1 cellular context compared by ENCODE assay signal in the genomic region with DNA sequence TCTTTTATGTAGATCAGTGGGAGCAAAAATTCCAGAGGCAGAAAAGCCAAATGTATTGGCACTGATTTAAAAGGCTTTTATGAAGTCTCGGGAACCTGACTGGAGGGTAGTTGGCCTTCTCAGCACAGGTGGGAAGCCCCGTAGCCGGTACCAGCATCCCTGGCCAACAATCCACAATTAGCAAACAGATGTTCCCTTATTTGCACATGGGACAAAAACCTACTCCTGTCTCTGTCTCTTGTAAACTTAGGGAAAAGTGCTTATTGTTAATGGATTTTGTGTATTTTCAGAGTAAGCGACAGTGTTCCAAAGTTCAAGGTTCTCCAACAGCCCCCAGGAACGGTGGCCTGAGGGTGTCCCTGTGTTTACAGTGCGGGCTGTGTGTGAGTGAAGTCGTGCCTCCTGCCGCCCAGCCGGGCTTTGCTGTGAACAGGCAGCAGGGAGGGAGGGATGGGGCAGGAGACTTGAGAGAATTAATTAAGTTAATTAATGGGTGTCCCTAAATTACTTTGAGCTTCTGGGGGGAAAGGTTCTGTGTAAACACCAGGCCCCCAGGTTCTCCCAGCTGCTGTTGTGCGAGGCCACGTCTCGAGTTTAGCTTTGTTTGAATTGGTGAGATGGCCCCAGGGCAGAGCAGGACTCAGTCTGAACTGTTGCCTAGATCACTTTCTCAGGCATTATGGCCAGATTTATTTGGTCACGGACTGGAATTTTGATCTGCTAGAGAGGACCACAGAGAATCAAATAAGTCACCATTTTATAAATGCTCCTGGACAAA.
TF ChIP-seq lines count a peak whose summit lies in the region.

No MANE protein-coding gene starts in this region.

TF ChIP-seq in HepG2, 621 proteins besides CTCF, POLR2A, EP300 and RAD21 (continued from another document and continues in another):
- TF ChIP-seq, protein P1, sequence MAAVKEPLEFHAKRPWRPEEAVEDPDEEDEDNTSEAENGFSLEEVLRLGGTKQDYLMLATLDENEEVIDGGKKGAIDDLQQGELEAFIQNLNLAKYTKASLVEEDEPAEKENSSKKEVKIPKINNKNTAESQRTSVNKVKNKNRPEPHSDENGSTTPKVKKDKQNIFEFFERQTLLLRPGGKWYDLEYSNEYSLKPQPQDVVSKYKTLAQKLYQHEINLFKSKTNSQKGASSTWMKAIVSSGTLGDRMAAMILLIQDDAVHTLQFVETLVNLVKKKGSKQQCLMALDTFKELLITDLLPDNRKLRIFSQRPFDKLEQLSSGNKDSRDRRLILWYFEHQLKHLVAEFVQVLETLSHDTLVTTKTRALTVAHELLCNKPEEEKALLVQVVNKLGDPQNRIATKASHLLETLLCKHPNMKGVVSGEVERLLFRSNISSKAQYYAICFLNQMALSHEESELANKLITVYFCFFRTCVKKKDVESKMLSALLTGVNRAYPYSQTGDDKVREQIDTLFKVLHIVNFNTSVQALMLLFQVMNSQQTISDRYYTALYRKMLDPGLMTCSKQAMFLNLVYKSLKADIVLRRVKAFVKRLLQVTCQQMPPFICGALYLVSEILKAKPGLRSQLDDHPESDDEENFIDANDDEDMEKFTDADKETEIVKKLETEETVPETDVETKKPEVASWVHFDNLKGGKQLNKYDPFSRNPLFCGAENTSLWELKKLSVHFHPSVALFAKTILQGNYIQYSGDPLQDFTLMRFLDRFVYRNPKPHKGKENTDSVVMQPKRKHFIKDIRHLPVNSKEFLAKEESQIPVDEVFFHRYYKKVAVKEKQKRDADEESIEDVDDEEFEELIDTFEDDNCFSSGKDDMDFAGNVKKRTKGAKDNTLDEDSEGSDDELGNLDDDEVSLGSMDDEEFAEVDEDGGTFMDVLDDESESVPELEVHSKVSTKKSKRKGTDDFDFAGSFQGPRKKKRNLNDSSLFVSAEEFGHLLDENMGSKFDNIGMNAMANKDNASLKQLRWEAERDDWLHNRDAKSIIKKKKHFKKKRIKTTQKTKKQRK (IDR thresholded peaks at IDR 0.05; ENCODE audit: low read length) = no peak
- TF ChIP-seq KMT2A (CRISPR knock-in tag; IDR thresholded peaks at IDR 0.05) (peak; percentile 68; the same call in 1 of the 2 replicates), ZXDC (CRISPR knock-in tag; IDR thresholded peaks at IDR 0.05) (peak; percentile 100), ZFP62 (CRISPR knock-in tag; IDR thresholded peaks at IDR 0.05) (no peak), ZNF737 (CRISPR knock-in tag; IDR thresholded peaks at IDR 0.05; ENCODE audit: borderline replicate concordance) (no peak), GATAD1 (CRISPR knock-in tag; IDR thresholded peaks at IDR 0.05) (peak; percentile 74), SSRP1 (CRISPR knock-in tag; IDR thresholded peaks at IDR 0.05) (no peak; the same call in 1 of the 2 replicates), NCOA5 (CRISPR knock-in tag; IDR thresholded peaks at IDR 0.05) (no peak), GFI1 (CRISPR knock-in tag; IDR thresholded peaks at IDR 0.05; ENCODE audit: borderline replicate concordance) (peak; percentile 92), ZNF337 (CRISPR knock-in tag; IDR thresholded peaks at IDR 0.05; ENCODE audit: borderline replicate concordance, low read depth) (peak; percentile 92; the same call in 1 of the 2 replicates), KDM5A (IDR thresholded peaks at IDR 0.05; ENCODE audit: borderline replicate concordance, low read length) (peak; percentile 43; the same call in 1 of the 2 replicates), ZNF629 (CRISPR knock-in tag; conservative IDR thresholded peaks at IDR 0.05) (peak; percentile 75), ZFP41 (CRISPR knock-in tag; IDR thresholded peaks at IDR 0.05; ENCODE audit: borderline replicate concordance) (no peak), CREB1 (IDR thresholded peaks at IDR 0.05) (no peak), CREB1 (CRISPR knock-in tag; IDR thresholded peaks at IDR 0.05) (peak; percentile 84), AHR (CRISPR knock-in tag; IDR thresholded peaks at IDR 0.05) (peak; percentile 50; the same call in 1 of the 2 replicates), ZNF441 (CRISPR knock-in tag; IDR thresholded peaks at IDR 0.05; ENCODE audit: borderline replicate concordance) (no peak; the same call in none of the 2 replicates), MBD4 (IDR thresholded peaks at IDR 0.05; ENCODE audit: borderline replicate concordance, low read length) (no peak), DNMT1 (CRISPR knock-in tag; IDR thresholded peaks at IDR 0.05) (no peak), SMYD3 (CRISPR knock-in tag; IDR thresholded peaks at IDR 0.05) (peak; percentile 97; the same call in 1 of the 2 replicates), EHMT2 (IDR thresholded peaks at IDR 0.05; ENCODE audit: borderline replicate concordance, low read depth, low read length) (no peak), ZNF720 (CRISPR knock-in tag; IDR thresholded peaks at IDR 0.05) (no peak), ZNF777 (CRISPR knock-in tag; IDR thresholded peaks at IDR 0.05) (no peak), ZFP37 (CRISPR knock-in tag; IDR thresholded peaks at IDR 0.05; ENCODE audit: borderline replicate concordance) (peak; percentile 78; the same call in 1 of the 2 replicates), ZNF589 (CRISPR knock-in tag; conservative IDR thresholded peaks at IDR 0.05) (peak; percentile 87), MED1 (CRISPR knock-in tag; IDR thresholded peaks at IDR 0.05) (peak; percentile 98), ZNF263 (CRISPR knock-in tag; IDR thresholded peaks at IDR 0.05) (peak; percentile 76; the same call in 1 of the 2 replicates), NCOA1 (CRISPR knock-in tag; IDR thresholded peaks at IDR 0.05) (peak; percentile 55; the same call in 1 of the 2 replicates), ZNF709 (CRISPR knock-in tag; IDR thresholded peaks at IDR 0.05) (peak; percentile 84), ZNF274 (CRISPR knock-in tag; IDR thresholded peaks at IDR 0.05) (peak; percentile 51; the same call in 1 of the 2 replicates), ZNF512 (CRISPR knock-in tag; IDR thresholded peaks at IDR 0.05) (no peak), IRX3 (CRISPR knock-in tag; IDR thresholded peaks at IDR 0.05; ENCODE audit: borderline replicate concordance, low read depth) (peak; percentile 95; the same call in 1 of the 2 replicates), SIN3A (IDR thresholded peaks at IDR 0.05; ENCODE audit: borderline replicate concordance, low read depth, low read length) (peak; percentile 87), KLF11 (CRISPR knock-in tag; IDR thresholded peaks at IDR 0.05) (peak; percentile 85; the same call in 1 of the 2 replicates), RXRB (CRISPR knock-in tag; IDR thresholded peaks at IDR 0.05; ENCODE audit: borderline replicate concordance) (peak; percentile 99), ZSCAN30 (CRISPR knock-in tag; IDR thresholded peaks at IDR 0.05) (0 out of 2 replicates have a peak, but pooled peaks have one; percentile 34), RELA (CRISPR knock-in tag; IDR thresholded peaks at IDR 0.05) (peak; percentile 72; the same call in 1 of the 2 replicates), ZNF33A (CRISPR knock-in tag; IDR thresholded peaks at IDR 0.05; ENCODE audit: borderline replicate concordance) (peak; percentile 71; the same call in 1 of the 2 replicates), TARDBP (CRISPR knock-in tag; IDR thresholded peaks at IDR 0.05) (peak; percentile 100), ZFP82 (CRISPR knock-in tag; IDR thresholded peaks at IDR 0.05; ENCODE audit: borderline replicate concordance) (peak; percentile 22; the same call in 1 of the 2 replicates), FIP1L1 (IDR thresholded peaks at IDR 0.05; ENCODE audit: borderline replicate concordance, insufficient read depth, low read depth, low read length) (no peak), MEIS1 (CRISPR knock-in tag; IDR thresholded peaks at IDR 0.05; ENCODE audit: borderline replicate concordance) (peak; percentile 86; the same call in 1 of the 2 replicates), TFDP1 (CRISPR knock-in tag; IDR thresholded peaks at IDR 0.05; ENCODE audit: borderline replicate concordance) (peak; percentile 59; the same call in 1 of the 2 replicates)
- TF ChIP-seq, protein P2, sequence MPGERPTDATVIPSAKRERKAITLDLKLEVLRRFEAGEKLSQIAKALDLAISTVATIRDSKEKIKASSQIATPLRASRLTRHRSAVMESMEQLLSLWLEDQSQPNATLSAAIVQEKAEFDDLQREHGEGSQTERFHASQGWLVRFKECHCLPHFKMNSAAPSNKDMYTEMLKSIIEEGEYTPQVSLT (CRISPR knock-in tag; IDR thresholded peaks at IDR 0.05; ENCODE audit: borderline replicate concordance, low read depth) = no peak
- TF ChIP-seq, protein P3, sequence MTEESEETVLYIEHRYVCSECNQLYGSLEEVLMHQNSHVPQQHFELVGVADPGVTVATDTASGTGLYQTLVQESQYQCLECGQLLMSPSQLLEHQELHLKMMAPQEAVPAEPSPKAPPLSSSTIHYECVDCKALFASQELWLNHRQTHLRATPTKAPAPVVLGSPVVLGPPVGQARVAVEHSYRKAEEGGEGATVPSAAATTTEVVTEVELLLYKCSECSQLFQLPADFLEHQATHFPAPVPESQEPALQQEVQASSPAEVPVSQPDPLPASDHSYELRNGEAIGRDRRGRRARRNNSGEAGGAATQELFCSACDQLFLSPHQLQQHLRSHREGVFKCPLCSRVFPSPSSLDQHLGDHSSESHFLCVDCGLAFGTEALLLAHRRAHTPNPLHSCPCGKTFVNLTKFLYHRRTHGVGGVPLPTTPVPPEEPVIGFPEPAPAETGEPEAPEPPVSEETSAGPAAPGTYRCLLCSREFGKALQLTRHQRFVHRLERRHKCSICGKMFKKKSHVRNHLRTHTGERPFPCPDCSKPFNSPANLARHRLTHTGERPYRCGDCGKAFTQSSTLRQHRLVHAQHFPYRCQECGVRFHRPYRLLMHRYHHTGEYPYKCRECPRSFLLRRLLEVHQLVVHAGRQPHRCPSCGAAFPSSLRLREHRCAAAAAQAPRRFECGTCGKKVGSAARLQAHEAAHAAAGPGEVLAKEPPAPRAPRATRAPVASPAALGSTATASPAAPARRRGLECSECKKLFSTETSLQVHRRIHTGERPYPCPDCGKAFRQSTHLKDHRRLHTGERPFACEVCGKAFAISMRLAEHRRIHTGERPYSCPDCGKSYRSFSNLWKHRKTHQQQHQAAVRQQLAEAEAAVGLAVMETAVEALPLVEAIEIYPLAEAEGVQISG (CRISPR knock-in tag; IDR thresholded peaks at IDR 0.05) = peak; percentile 52; the same call in 1 of the 2 replicates
- TF ChIP-seq, protein P4, sequence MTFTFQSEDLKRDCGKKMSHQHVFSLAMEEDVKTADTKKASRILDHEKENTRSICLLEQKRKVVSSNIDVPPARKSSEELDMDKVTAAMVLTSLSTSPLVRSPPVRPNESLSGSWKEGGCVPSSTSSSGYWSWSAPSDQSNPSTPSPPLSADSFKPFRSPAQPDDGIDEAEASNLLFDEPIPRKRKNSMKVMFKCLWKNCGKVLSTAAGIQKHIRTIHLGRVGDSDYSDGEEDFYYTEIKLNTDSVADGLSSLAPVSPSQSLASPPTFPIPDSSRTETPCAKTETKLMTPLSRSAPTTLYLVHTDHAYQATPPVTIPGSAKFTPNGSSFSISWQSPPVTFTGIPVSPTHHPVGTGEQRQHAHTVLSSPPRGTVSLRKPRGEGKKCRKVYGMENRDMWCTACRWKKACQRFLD (CRISPR knock-in tag; IDR thresholded peaks at IDR 0.05; ENCODE audit: borderline replicate concordance) = no peak
- TF ChIP-seq, protein P5, sequence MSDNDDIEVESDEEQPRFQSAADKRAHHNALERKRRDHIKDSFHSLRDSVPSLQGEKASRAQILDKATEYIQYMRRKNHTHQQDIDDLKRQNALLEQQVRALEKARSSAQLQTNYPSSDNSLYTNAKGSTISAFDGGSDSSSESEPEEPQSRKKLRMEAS (IDR thresholded peaks at IDR 0.05) = peak; percentile 88
- TF ChIP-seq, protein P6, sequence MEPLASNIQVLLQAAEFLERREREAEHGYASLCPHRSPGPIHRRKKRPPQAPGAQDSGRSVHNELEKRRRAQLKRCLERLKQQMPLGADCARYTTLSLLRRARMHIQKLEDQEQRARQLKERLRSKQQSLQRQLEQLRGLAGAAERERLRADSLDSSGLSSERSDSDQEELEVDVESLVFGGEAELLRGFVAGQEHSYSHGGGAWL (CRISPR knock-in tag; IDR thresholded peaks at IDR 0.05) = no peak; the same call in 1 of the 2 replicates
